ENCODE assay signal across 9 cellular contexts in genomic region chr11:6391548-6392134, GRCh38. TPM values are rescaled to one million over a fixed set of nuclear protein-coding genes. Genes with fewer than 3 reads are reported as not detected.
DNase-seq lines count a peak whose midpoint lies in the region; ATAC-seq and TF ChIP-seq lines count a peak whose summit lies in the region.
"Had no signal": no experiment of that assay in that cellular context is flagged by ENCODE, and none has a peak within 500 bp of the region (broad histone marks: within the 10 kb centered on the region; RNA-seq: fewer than 3 reads in every experiment).

No MANE protein-coding gene starts in this region.

- no peaks in the 10 kb centered on the region for H3K9me3 Mint-ChIP-seq in activated CD4-positive, alpha-beta T cell treated with anti-CD3 and anti-CD28 coated beads, Interleukin-2, amount 10 ng/mL, durations not matched to agents 7 days and 5 days
- no peaks in the 10 kb centered on the region for H3K9me3 Mint-ChIP-seq in activated CD4-positive, alpha-beta memory T cell treated with anti-CD3 and anti-CD28 coated beads, Interleukin-2, amount 10 ng/mL, durations not matched to agents 7 days and 5 days
- peaks cover 9% of the 10 kb centered on the region for H3K9me3 Mint-ChIP-seq in glutamatergic neuron (ENCODE audit: unreplicated experiment)
- no peaks in the 10 kb centered on the region for H3K9me3 Mint-ChIP-seq in stimulated activated memory B cell treated with anti-CD40 and anti-IgM and Interleukin-4, amounts not matched to agents 10 μg/mL and 1 μg/mL and 100 μg/mL, for 72 hours

- ATAC-seq in stimulated activated memory B cell treated with anti-CD40 and anti-IgM and Interleukin-4, amounts not matched to agents 10 μg/mL and 1 μg/mL and 100 μg/mL, for 72 hours = no peak
- no peak for ATAC-seq in GM19395 (IDR thresholded peaks at IDR 0.05; ENCODE audit: unreplicated experiment)

- DNase-seq in activated CD4-positive, alpha-beta T cell treated with anti-CD3 and anti-CD28 coated beads, Interleukin-2, amount 10 ng/mL, durations not matched to agents 7 days and 5 days = no peak
- DNase-seq in activated CD4-positive, alpha-beta T cell treated with anti-CD3 and anti-CD28 coated beads, Interleukin-2, amount 50 U/mL, for 1 hour = no peak
- DNase-seq in activated CD4-positive, alpha-beta memory T cell treated with anti-CD3 and anti-CD28 coated beads, Interleukin-2, amount 10 ng/mL, durations not matched to agents 7 days and 5 days = no peak
- DNase-seq in glutamatergic neuron = no peak
- DNase-seq in LoVo (ENCODE audit: low spot score) = no peak
- no peak for DNase-seq in ACHN
- DNase-seq: mesendoderm had no signal

- H3K27ac Mint-ChIP-seq in activated CD4-positive, alpha-beta T cell treated with anti-CD3 and anti-CD28 coated beads, Interleukin-2, amount 10 ng/mL, durations not matched to agents 7 days and 5 days = peak overlapping the region; percentile 93
- peak overlapping the region; percentile 81 for H3K27ac Mint-ChIP-seq in activated CD4-positive, alpha-beta memory T cell treated with anti-CD3 and anti-CD28 coated beads, Interleukin-2, amount 10 ng/mL, durations not matched to agents 7 days and 5 days
- H3K27ac Mint-ChIP-seq in glutamatergic neuron (ENCODE audit: unreplicated experiment) = no peak overlapping the region
- H3K27ac Mint-ChIP-seq in stimulated activated memory B cell treated with anti-CD40 and anti-IgM and Interleukin-4, amounts not matched to agents 10 μg/mL and 1 μg/mL and 100 μg/mL, for 72 hours = no peak overlapping the region

- CTCF ChIA-PET in activated CD4-positive, alpha-beta T cell treated with anti-CD3 and anti-CD28 coated beads, Interleukin-2, amount 10 ng/mL, durations not matched to agents 7 days and 5 days (lab: Charles Lee) = interaction anchor here (1.7 to 8.7 kb wide), 3 partner anchors 10 to 72 kb away, joined by 3 to 61 read pairs (median 5); no protein-coding TSS in a partner anchor
- CTCF ChIA-PET in activated CD4-positive, alpha-beta memory T cell treated with anti-CD3 and anti-CD28 coated beads, Interleukin-2, amount 10 ng/mL, durations not matched to agents 7 days and 5 days (lab: Charles Lee) = interaction anchor here (1.2 to 5.1 kb wide), 6 partner anchors 11 to 52 kb away, joined by 3 to 65 read pairs (median 12); no protein-coding TSS in a partner anchor

- peak overlapping the region; percentile 88 for H3K4me3 Mint-ChIP-seq in activated CD4-positive, alpha-beta T cell treated with anti-CD3 and anti-CD28 coated beads, Interleukin-2, amount 10 ng/mL, durations not matched to agents 7 days and 5 days
- H3K4me3 Mint-ChIP-seq in activated CD4-positive, alpha-beta memory T cell treated with anti-CD3 and anti-CD28 coated beads, Interleukin-2, amount 10 ng/mL, durations not matched to agents 7 days and 5 days = peak overlapping the region; percentile 93
- peak overlapping the region; percentile 90 for H3K4me3 Mint-ChIP-seq in glutamatergic neuron (ENCODE audit: unreplicated experiment)
- peak overlapping the region; percentile 85 for H3K4me3 Mint-ChIP-seq in stimulated activated memory B cell treated with anti-CD40 and anti-IgM and Interleukin-4, amounts not matched to agents 10 μg/mL and 1 μg/mL and 100 μg/mL, for 72 hours

- H3K27me3 Mint-ChIP-seq in activated CD4-positive, alpha-beta T cell treated with anti-CD3 and anti-CD28 coated beads, Interleukin-2, amount 10 ng/mL, durations not matched to agents 7 days and 5 days = no peaks in the 10 kb centered on the region
- no peaks in the 10 kb centered on the region for H3K27me3 Mint-ChIP-seq in activated CD4-positive, alpha-beta memory T cell treated with anti-CD3 and anti-CD28 coated beads, Interleukin-2, amount 10 ng/mL, durations not matched to agents 7 days and 5 days
- peaks cover 7% of the 10 kb centered on the region for H3K27me3 Mint-ChIP-seq in glutamatergic neuron (ENCODE audit: unreplicated experiment)
- H3K27me3 Mint-ChIP-seq in stimulated activated memory B cell treated with anti-CD40 and anti-IgM and Interleukin-4, amounts not matched to agents 10 μg/mL and 1 μg/mL and 100 μg/mL, for 72 hours = no peaks in the 10 kb centered on the region

- H3K36me3 Mint-ChIP-seq in activated CD4-positive, alpha-beta T cell treated with anti-CD3 and anti-CD28 coated beads, Interleukin-2, amount 10 ng/mL, durations not matched to agents 7 days and 5 days (ENCODE audit: low read depth) = peaks cover 42% of the 10 kb centered on the region
- H3K36me3 Mint-ChIP-seq in activated CD4-positive, alpha-beta memory T cell treated with anti-CD3 and anti-CD28 coated beads, Interleukin-2, amount 10 ng/mL, durations not matched to agents 7 days and 5 days (ENCODE audit: low read depth) = peaks cover 31% of the 10 kb centered on the region
- peaks cover 5% of the 10 kb centered on the region for H3K36me3 Mint-ChIP-seq in glutamatergic neuron (ENCODE audit: unreplicated experiment)
- peaks cover 18% of the 10 kb centered on the region for H3K36me3 Mint-ChIP-seq in stimulated activated memory B cell treated with anti-CD40 and anti-IgM and Interleukin-4, amounts not matched to agents 10 μg/mL and 1 μg/mL and 100 μg/mL, for 72 hours

- no peak for TF ChIP-seq CTCF in glutamatergic neuron (IDR thresholded peaks at IDR 0.05; ENCODE audit: partially characterized antibody, unreplicated experiment)

- H3K4me1 Mint-ChIP-seq in activated CD4-positive, alpha-beta T cell treated with anti-CD3 and anti-CD28 coated beads, Interleukin-2, amount 10 ng/mL, durations not matched to agents 7 days and 5 days = peaks cover 39% of the 10 kb centered on the region
- peaks cover 38% of the 10 kb centered on the region for H3K4me1 Mint-ChIP-seq in activated CD4-positive, alpha-beta memory T cell treated with anti-CD3 and anti-CD28 coated beads, Interleukin-2, amount 10 ng/mL, durations not matched to agents 7 days and 5 days
- peaks cover 7% of the 10 kb centered on the region for H3K4me1 Mint-ChIP-seq in glutamatergic neuron (ENCODE audit: low read depth, unreplicated experiment)
- peaks cover 42% of the 10 kb centered on the region for H3K4me1 Mint-ChIP-seq in stimulated activated memory B cell treated with anti-CD40 and anti-IgM and Interleukin-4, amounts not matched to agents 10 μg/mL and 1 μg/mL and 100 μg/mL, for 72 hours

- POLR2A ChIA-PET in activated CD4-positive, alpha-beta T cell treated with anti-CD3 and anti-CD28 coated beads, Interleukin-2, amount 10 ng/mL, durations not matched to agents 7 days and 5 days (lab: Charles Lee) = interaction anchor here (2.0 kb wide), 1 partner anchor 11 kb away, joined by 12 read pairs; no protein-coding TSS in a partner anchor
- POLR2A ChIA-PET in activated CD4-positive, alpha-beta memory T cell treated with anti-CD3 and anti-CD28 coated beads, Interleukin-2, amount 10 ng/mL, durations not matched to agents 7 days and 5 days (lab: Charles Lee) = interaction anchor here (1.1 to 6.3 kb wide), 9 partner anchors 11 to 93 kb away, joined by 3 to 143 read pairs (median 13); partner anchors contain the start of genes APBB1, ARFIP2, HPX and TIMM10B

- in situ Hi-C loops in ACHN (cut with HindIII; ENCODE audit: low pct_ligation_motif_present, low pct_unique_long_range_greater_than_20kb, low sequenced_read_pairs) = no loop called here

RNA-seq across cellular contexts. Expression of gene SMPD1, which starts 1.4 kb away (rescaled TPM):
- 10 to 100 TPM; 46.1 to 53.6 TPM for total RNA-seq in activated CD4-positive, alpha-beta T cell treated with anti-CD3 and anti-CD28 coated beads, Interleukin-2, amount 10 ng/mL, durations not matched to agents 7 days and 5 days
- 10 to 100 TPM; 55.1 to 58.5 TPM for total RNA-seq in activated CD4-positive, alpha-beta memory T cell treated with anti-CD3 and anti-CD28 coated beads, Interleukin-2, amount 10 ng/mL, durations not matched to agents 7 days and 5 days
- 38.5 TPM for total RNA-seq in glutamatergic neuron (ENCODE audit: unreplicated experiment)

RNA-seq across cellular contexts. Expression of gene APBB1, which starts 27.3 kb away (rescaled TPM):
- total RNA-seq in activated CD4-positive, alpha-beta T cell treated with anti-CD3 and anti-CD28 coated beads, Interleukin-2, amount 10 ng/mL, durations not matched to agents 7 days and 5 days = 10 to 100 TPM; 58.2 to 61.3 TPM
- total RNA-seq in activated CD4-positive, alpha-beta memory T cell treated with anti-CD3 and anti-CD28 coated beads, Interleukin-2, amount 10 ng/mL, durations not matched to agents 7 days and 5 days = 10 to 100 TPM; 56.0 to 57.6 TPM
- total RNA-seq in glutamatergic neuron (ENCODE audit: unreplicated experiment) = 142 TPM

RNA-seq across cellular contexts. Expression of gene HPX, which starts 49.1 kb away (rescaled TPM):
- under 1 TPM in 1 of 2 experiments, not detected in 1; 0.35 TPM for total RNA-seq in activated CD4-positive, alpha-beta T cell treated with anti-CD3 and anti-CD28 coated beads, Interleukin-2, amount 10 ng/mL, durations not matched to agents 7 days and 5 days
- total RNA-seq in activated CD4-positive, alpha-beta memory T cell treated with anti-CD3 and anti-CD28 coated beads, Interleukin-2, amount 10 ng/mL, durations not matched to agents 7 days and 5 days = under 1 TPM in 1 of 2 experiments, not detected in 1; 0.18 TPM
- 9.6 TPM for total RNA-seq in glutamatergic neuron (ENCODE audit: unreplicated experiment)

Comparison
In these comparisons a context has a peak if more than half of its experiments do, and no peak if none do; other contexts are left out.
1. H3K27ac Mint-ChIP-seq: peak in activated CD4-positive, alpha-beta T cell treated with anti-CD3 and anti-CD28 coated beads, Interleukin-2, amount 10 ng/mL, durations not matched to agents 7 days and 5 days (single experiment) and activated CD4-positive, alpha-beta memory T cell treated with anti-CD3 and anti-CD28 coated beads, Interleukin-2, amount 10 ng/mL, durations not matched to agents 7 days and 5 days (single experiment); none in glutamatergic neuron (single experiment) and stimulated activated memory B cell treated with anti-CD40 and anti-IgM and Interleukin-4, amounts not matched to agents 10 μg/mL and 1 μg/mL and 100 μg/mL, for 72 hours (single experiment).
2. Peak in every context shown above with its lines, with median percentiles within 50 percentile points of each other: H3K4me3 Mint-ChIP-seq.